ENCODE assay signal across 16 cellular contexts in the genomic region with DNA sequence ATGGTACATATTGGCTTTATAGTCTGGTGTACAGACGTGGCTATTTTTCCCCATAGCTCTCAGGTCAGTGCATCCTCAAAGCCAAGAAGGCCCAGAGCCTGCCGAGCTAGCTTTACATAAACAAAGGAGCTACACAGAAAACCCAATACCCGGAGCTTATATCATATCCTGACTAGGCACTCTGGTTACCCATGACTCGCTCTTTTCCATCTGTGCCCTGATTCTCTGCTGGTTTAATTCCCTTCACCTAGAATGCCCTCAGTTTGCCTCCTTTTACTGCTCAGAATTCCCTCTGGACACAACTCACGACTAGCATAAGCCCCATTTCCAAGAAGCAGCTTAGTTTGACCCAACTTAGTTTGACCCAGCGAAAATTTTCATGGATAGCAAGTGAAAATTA.
DNase-seq lines count a peak whose midpoint lies in the region; ATAC-seq and TF ChIP-seq lines count a peak whose summit lies in the region.
"Had no signal": no experiment of that assay in that cellular context is flagged by ENCODE, and none has a peak within 500 bp of the region (broad histone marks: within the 10 kb centered on the region; RNA-seq: fewer than 3 reads in every experiment).

No MANE protein-coding gene starts in this region.

- TF ChIP-seq POLR2A in prostate gland (IDR thresholded peaks at IDR 0.05): no peak

- intact Hi-C loops in prostate gland (cut with DNase I): no loop called here

- H3K27me3 ChIP-seq in muscle layer of colon (ENCODE audit: control insufficient read depth in 1 of 2, insufficient read depth in 2 of 2, low read length in 2 of 2): no peaks in the 10 kb centered on the region
- H3K27me3 ChIP-seq in prostate gland (replicated peaks; ENCODE audit: insufficient read depth): no peaks in the 10 kb centered on the region

- H3K9me3 ChIP-seq in muscle layer of colon (ENCODE audit: low read length): no peaks in the 10 kb centered on the region
- no peaks in the 10 kb centered on the region for H3K9me3 ChIP-seq in prostate gland
- H3K9me3 ChIP-seq: thoracic aorta had no signal

- H3K4me3 ChIP-seq in muscle layer of colon (ENCODE audit: low read depth in 1 of 2, low read length in 2 of 2) (no peak overlapping the region), prostate gland (no peak overlapping the region)
- H3K4me3 ChIP-seq: thoracic aorta had no signal

- H3K36me3 ChIP-seq in muscle layer of colon (ENCODE audit: insufficient read depth, low read length): no peaks in the 10 kb centered on the region
- no peaks in the 10 kb centered on the region for H3K36me3 ChIP-seq in prostate gland
- H3K36me3 ChIP-seq: thoracic aorta had no signal

- 77% methylated on average over 6 of the region's 6 CpGs for WGBS in prostate gland

- H3K27ac ChIP-seq in caudate nucleus (ENCODE audit: low read depth, low read length) (peak overlapping the region; percentile 67), muscle layer of colon (ENCODE audit: low read depth, low read length) (peak overlapping the region; percentile 22), prostate gland (peak overlapping the region in 1 of 2 donors; percentile 49)
- H3K27ac ChIP-seq: epithelial cell of prostate, thoracic aorta had no signal

- H3K4me1 ChIP-seq in muscle layer of colon (ENCODE audit: insufficient read depth, low read length) (peaks cover 32% of the 10 kb centered on the region), prostate gland (replicated peaks) (no peaks in the 10 kb centered on the region)

- ATAC-seq in HG02938 (IDR thresholded peaks at IDR 0.05; ENCODE audit: unreplicated experiment): no peak
- ATAC-seq: left ventricle myocardium superior had no signal

- no peak for TF ChIP-seq CTCF in prostate gland (IDR thresholded peaks at IDR 0.05)

- DNase-seq in AG08396 (ENCODE audit: low spot score) (peak; percentile 5), HT1080 (ENCODE audit: low read depth) (peak; percentile 95), caudate nucleus (lab: John Stamatoyannopoulos, UW) (peak in 2 of 61 donors; percentile 9 to 32), prostate gland (ENCODE audit: low spot score) (no peak), LoVo (ENCODE audit: low spot score) (no peak), CD1c-positive myeloid dendritic cell (ENCODE audit: extremely low spot score) (no peak)
- DNase-seq: activated CD4-positive, CD25-positive, alpha-beta regulatory T cell; activated naive CD4-positive, alpha-beta T cell treated with anti-CD3 and anti-CD28 coated beads, Interleukin-2, amount 10 ng/mL, durations not matched to agents 7 days and 5 days; hippocampal formation; left ventricle myocardium superior; NCI-H2107; small intestine had no signal

- H3K9ac ChIP-seq in muscle layer of colon (ENCODE audit: low read length): no peak overlapping the region

Comparison
In these comparisons a context has a peak if more than half of its experiments do, and no peak if none do; other contexts are left out.
1. DNase-seq: peak in AG08396 (single experiment) and HT1080 (single experiment); none in prostate gland (single experiment), LoVo (single experiment) and CD1c-positive myeloid dendritic cell (single experiment).